Comparison of ENCODE assay signal across 9 cellular contexts in the genomic region with DNA sequence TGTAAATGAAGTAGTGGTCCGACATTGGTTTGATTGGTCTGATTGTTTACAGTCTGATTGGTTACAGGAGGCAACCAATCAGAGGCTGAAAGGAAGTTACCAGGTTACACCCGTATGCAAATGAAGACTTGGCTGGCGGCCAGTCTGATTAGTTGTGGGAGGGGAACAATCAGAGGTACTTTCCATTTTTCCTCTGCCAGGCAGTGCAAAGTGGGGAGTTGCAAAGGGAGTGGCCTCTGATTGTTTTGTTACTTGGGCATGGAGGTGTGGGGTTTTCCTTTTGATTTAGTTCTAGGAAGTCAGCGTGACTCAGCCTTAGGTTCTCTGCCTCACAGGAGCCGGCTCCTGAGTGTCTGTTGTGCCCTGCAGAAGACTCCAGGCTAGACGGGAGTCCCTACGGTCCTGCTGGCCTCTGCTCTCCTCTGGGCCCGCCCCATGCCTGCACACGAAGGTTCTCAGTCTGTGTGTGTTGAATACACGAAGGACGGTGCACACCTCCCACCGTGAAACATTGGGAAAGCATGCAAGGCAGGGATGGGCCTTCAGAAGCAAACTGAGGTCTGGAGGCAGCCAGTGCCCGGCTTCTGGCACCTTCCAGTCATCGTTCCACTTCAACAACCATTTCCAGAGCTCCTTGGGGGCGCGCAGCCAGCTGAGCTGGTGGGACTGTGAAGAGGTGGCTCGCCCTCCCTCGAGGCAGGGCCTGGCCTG. TPM values are rescaled to one million over a fixed set of nuclear protein-coding genes. Genes with fewer than 3 reads are reported as not detected.
DNase-seq lines count a peak whose midpoint lies in the region; ATAC-seq and TF ChIP-seq lines count a peak whose summit lies in the region.
"Had no signal": no experiment of that assay in that cellular context is flagged by ENCODE, and none has a peak within 500 bp of the region (broad histone marks: within the 10 kb centered on the region; RNA-seq: fewer than 3 reads in every experiment).

No MANE protein-coding gene starts in this region.

- H3K9me3 Mint-ChIP-seq in activated CD4-positive, alpha-beta memory T cell treated with anti-CD3 and anti-CD28 coated beads, Interleukin-2, amount 10 ng/mL, durations not matched to agents 7 days and 5 days, result peaks cover 2% of the 10 kb centered on the region

- H3K4me1 ChIP-seq in MM.1S (ENCODE audit: low read length), result no peaks in the 10 kb centered on the region

- no peak overlapping the region for H3K27ac ChIP-seq in MM.1S (ENCODE audit: low read length)

- H3F3A ChIP-seq in MM.1S (ENCODE audit: insufficient read depth, low read length), result no peaks in the 10 kb centered on the region

- H2AFZ ChIP-seq in MM.1S (ENCODE audit: low read length), result no peak overlapping the region

- H3K79me2 ChIP-seq in MM.1S (ENCODE audit: low read length), result no peaks in the 10 kb centered on the region

- H3K9me3 ChIP-seq in MM.1S (replicated peaks; ENCODE audit: insufficient read depth, low read length), result no peaks in the 10 kb centered on the region

- TF ChIP-seq CTCF in MM.1S (IDR thresholded peaks at IDR 0.05; ENCODE audit: low read length), result no peak

- H3K9me2 ChIP-seq in MM.1S (replicated peaks; ENCODE audit: insufficient read depth, low read length), result no peaks in the 10 kb centered on the region

- H3K36me3 Mint-ChIP-seq in activated CD4-positive, alpha-beta memory T cell treated with anti-CD3 and anti-CD28 coated beads, Interleukin-2, amount 10 ng/mL, durations not matched to agents 7 days and 5 days (ENCODE audit: low read depth), result no peaks in the 10 kb centered on the region

- DNase-seq in DMS79 treated with DMSO at 0.1 percent for 48 hours (lab: John Stamatoyannopoulos, UW) (peak; percentile 16), DMS79 (lab: John Stamatoyannopoulos, UW) (no peak), MM.1S (peak; percentile 33), UCSD-AML1 (lab: John Stamatoyannopoulos, UW; ENCODE audit: unreplicated experiment) (no peak)
- DNase-seq in activated CD4-positive, alpha-beta memory T cell treated with anti-CD3 and anti-CD28 coated beads, Interleukin-2, amount 10 ng/mL, durations not matched to agents 7 days and 5 days, result peak; percentile 39
- peak; percentile 5 for DNase-seq in stimulated activated CD4-positive, alpha-beta T cell treated with anti-CD3 and anti-CD28 coated beads, Interleukin-12 subunit alpha, Interleukin-12 subunit beta, amount 100 ng/mL, for 4 hours
- DNase-seq: activated effector memory CD4-positive, alpha-beta T cell treated with Interleukin-2 at 50 U/mL for 16 hours had no signal

- no peaks in the 10 kb centered on the region for H3K36me3 ChIP-seq in MM.1S (replicated peaks; ENCODE audit: insufficient read depth, low read length)

- peaks cover 91% of the 10 kb centered on the region for H3K27me3 ChIP-seq in MM.1S (replicated peaks; ENCODE audit: insufficient read depth, low read length)

- ATAC-seq in GM19023 (IDR thresholded peaks at IDR 0.05; ENCODE audit: unreplicated experiment), result no peak
- ATAC-seq in GM19467 (IDR thresholded peaks at IDR 0.05; ENCODE audit: unreplicated experiment), result no peak

- H3K27me3 Mint-ChIP-seq in activated CD4-positive, alpha-beta memory T cell treated with anti-CD3 and anti-CD28 coated beads, Interleukin-2, amount 10 ng/mL, durations not matched to agents 7 days and 5 days, result no peaks in the 10 kb centered on the region

- H3K9ac ChIP-seq in MM.1S (ENCODE audit: low read length), result no peak overlapping the region

- H3K27ac Mint-ChIP-seq in activated CD4-positive, alpha-beta memory T cell treated with anti-CD3 and anti-CD28 coated beads, Interleukin-2, amount 10 ng/mL, durations not matched to agents 7 days and 5 days, result peak overlapping the region; percentile 30

- no peak overlapping the region for H3K4me3 Mint-ChIP-seq in activated CD4-positive, alpha-beta memory T cell treated with anti-CD3 and anti-CD28 coated beads, Interleukin-2, amount 10 ng/mL, durations not matched to agents 7 days and 5 days

- CTCF ChIA-PET in activated CD4-positive, alpha-beta memory T cell treated with anti-CD3 and anti-CD28 coated beads, Interleukin-2, amount 10 ng/mL, durations not matched to agents 7 days and 5 days (lab: Charles Lee), result no interaction called here

- no peak overlapping the region for H3K4me2 ChIP-seq in MM.1S (ENCODE audit: low read depth, low read length)

- H3K4me1 Mint-ChIP-seq in activated CD4-positive, alpha-beta memory T cell treated with anti-CD3 and anti-CD28 coated beads, Interleukin-2, amount 10 ng/mL, durations not matched to agents 7 days and 5 days, result peaks cover 11% of the 10 kb centered on the region

- no peak overlapping the region for H3K4me3 ChIP-seq in MM.1S (ENCODE audit: low read length)

- no peaks in the 10 kb centered on the region for H4K20me1 ChIP-seq in MM.1S (ENCODE audit: insufficient read depth, low read length)

- POLR2A ChIA-PET in activated CD4-positive, alpha-beta memory T cell treated with anti-CD3 and anti-CD28 coated beads, Interleukin-2, amount 10 ng/mL, durations not matched to agents 7 days and 5 days (lab: Charles Lee), result no interaction called here

RNA-seq across cellular contexts. Expression of a gene that starts 43.0 kb away (rescaled TPM):
- total RNA-seq in activated CD4-positive, alpha-beta memory T cell treated with anti-CD3 and anti-CD28 coated beads, Interleukin-2, amount 10 ng/mL, durations not matched to agents 7 days and 5 days, result not detected

Comparison
In these comparisons a context has a peak if more than half of its experiments do, and no peak if none do; other contexts are left out.
1. DNase-seq: peak in DMS79 treated with DMSO at 0.1 percent for 48 hours (single experiment), MM.1S (single experiment), activated CD4-positive, alpha-beta memory T cell treated with anti-CD3 and anti-CD28 coated beads, Interleukin-2, amount 10 ng/mL, durations not matched to agents 7 days and 5 days (single experiment) and stimulated activated CD4-positive, alpha-beta T cell treated with anti-CD3 and anti-CD28 coated beads, Interleukin-12 subunit alpha, Interleukin-12 subunit beta, amount 100 ng/mL, for 4 hours (single experiment); none in DMS79 (single experiment) and UCSD-AML1 (single experiment).